Comparison of ENCODE assay signal across 10 cellular contexts in genomic region chr12:65106948-65107347, GRCh38. TPM values are rescaled to one million over a fixed set of nuclear protein-coding genes. Genes with fewer than 3 reads are reported as not detected.
DNase-seq lines count a peak whose midpoint lies in the region; ATAC-seq and TF ChIP-seq lines count a peak whose summit lies in the region.
"Had no signal": no experiment of that assay in that cellular context is flagged by ENCODE, and none has a peak within 500 bp of the region (broad histone marks: within the 10 kb centered on the region; RNA-seq: fewer than 3 reads in every experiment).

No MANE protein-coding gene starts in this region.

- peak; percentile 28 for TF ChIP-seq CTCF in cardiac fibroblast (IDR thresholded peaks at IDR 0.05; ENCODE audit: low read depth, low read length)
- TF ChIP-seq CTCF in osteoblast (IDR thresholded peaks at IDR 0.05; ENCODE audit: extremely low read depth, low read depth, low read length), result peak; percentile 52

- no peak overlapping the region for H3K4me2 ChIP-seq in osteoblast (ENCODE audit: insufficient read depth, low read length)

- H3K4me3 ChIP-seq in cardiac fibroblast (replicated peaks in 1 of 2; ENCODE audit: low read depth in 2 of 2, low read length in 2 of 2) (no peak overlapping the region), osteoblast (ENCODE audit: insufficient read depth, low read length) (no peak overlapping the region)

- H4K20me1 ChIP-seq in osteoblast (ENCODE audit: insufficient read depth, low read length), result no peaks in the 10 kb centered on the region

- H3K4me1 ChIP-seq in osteoblast (ENCODE audit: insufficient read depth, low read length), result no peaks in the 10 kb centered on the region

- no peak overlapping the region for H2AFZ ChIP-seq in osteoblast (ENCODE audit: low read length)

- H3K9me3 ChIP-seq in osteoblast (ENCODE audit: low read depth, low read length), result no peaks in the 10 kb centered on the region

- no peak for ATAC-seq in HG02759 (IDR thresholded peaks at IDR 0.05; ENCODE audit: unreplicated experiment)
- ATAC-seq in HG02885 (IDR thresholded peaks at IDR 0.05; ENCODE audit: poor library complexity, unreplicated experiment), result no peak
- ATAC-seq: stimulated activated naive CD8-positive, alpha-beta T cell treated with anti-CD3 and anti-CD28 coated beads, Interleukin-15, amount 100 ng/mL, for 72 hours had no signal

- DNase-seq in NCI-H2029 (lab: John Stamatoyannopoulos, UW) (peak; percentile 3), NCI-H2029 treated with DMSO at 0.1 percent for 48 hours (lab: John Stamatoyannopoulos, UW) (no peak), HT-29 (ENCODE audit: low spot score) (peak; percentile 33), cardiac fibroblast (ENCODE audit: low read depth in 2 of 2) (peak; percentile 10 to 33), osteoblast (ENCODE audit: insufficient read length, low spot score, missing footprints) (no peak), DMS114 treated with DMSO at 0.1 percent for 48 hours (lab: John Stamatoyannopoulos, UW; ENCODE audit: unreplicated experiment) (no peak)
- DNase-seq: activated naive CD4-positive, alpha-beta T cell treated with anti-CD3 and anti-CD28 coated beads for 36 hours; stimulated activated naive CD8-positive, alpha-beta T cell treated with anti-CD3 and anti-CD28 coated beads, Interleukin-15, amount 100 ng/mL, for 72 hours had no signal

- no peak overlapping the region for H3K27ac ChIP-seq in osteoblast (ENCODE audit: low read depth, low read length)

- H3K36me3 ChIP-seq in osteoblast (ENCODE audit: insufficient read depth, low read length), result no peaks in the 10 kb centered on the region

- peaks cover 8% of the 10 kb centered on the region for H3K27me3 ChIP-seq in osteoblast (ENCODE audit: insufficient read depth, low read length)

- no peaks in the 10 kb centered on the region for H3K79me2 ChIP-seq in osteoblast (ENCODE audit: insufficient read depth, low read length)

RNA-seq across cellular contexts. Expression of gene WIF1, which starts 14.2 kb away (rescaled TPM):
- not detected in 2 replicates for total RNA-seq in HT-29 (2014; rRNA removed; shearing (Covaris generic))
- total RNA-seq in osteoblast, result under 0.01 TPM in 1 of 2 replicates, not detected in the other

Comparison
In these comparisons a context has a peak if more than half of its experiments do, and no peak if none do; other contexts are left out.
1. DNase-seq: peak in NCI-H2029 (single experiment), HT-29 (single experiment) and cardiac fibroblast (2 of 2); none in NCI-H2029 treated with DMSO at 0.1 percent for 48 hours (single experiment), osteoblast (single experiment) and DMS114 treated with DMSO at 0.1 percent for 48 hours (single experiment).